In genomic region chr12:112126916-112127315, GRCh38 we compare ENCODE assay signal across 12 cellular contexts. TPM values are rescaled to one million over a fixed set of nuclear protein-coding genes. Genes with fewer than 3 reads are reported as not detected.
A peak's percentile ranks its signal among the peaks of the same experiment; 100 is the strongest.
DNase-seq lines count a peak whose midpoint lies in the region; ATAC-seq and TF ChIP-seq lines count a peak whose summit lies in the region.
"Had no signal": no experiment of that assay in that cellular context is flagged by ENCODE, and none has a peak within 500 bp of the region (broad histone marks: within the 10 kb centered on the region; RNA-seq: fewer than 3 reads in every experiment).

No MANE protein-coding gene starts in this region.

- H3K36me3 Mint-ChIP-seq in activated naive CD8-positive, alpha-beta T cell treated with anti-CD3 and anti-CD28 coated beads for 36 hours: peaks cover 17% of the 10 kb centered on the region

- no peak for TF ChIP-seq POLR2A in vagina (IDR thresholded peaks at IDR 0.05)

- H3K36me3 ChIP-seq in left ventricle myocardium inferior: no peaks in the 10 kb centered on the region
- H3K36me3 ChIP-seq in lower lobe of right lung: peaks cover 5% of the 10 kb centered on the region
- no peaks in the 10 kb centered on the region for H3K36me3 ChIP-seq in vagina

- no peaks in the 10 kb centered on the region for H3K27me3 ChIP-seq in left ventricle myocardium inferior (ENCODE audit: low read depth)
- H3K27me3 ChIP-seq in right cardiac atrium (ENCODE audit: control insufficient read depth, insufficient read depth): no peaks in the 10 kb centered on the region
- H3K27me3 ChIP-seq in lower lobe of right lung (ENCODE audit: low read depth): no peaks in the 10 kb centered on the region
- H3K27me3 ChIP-seq in vagina: no peaks in the 10 kb centered on the region

- peak overlapping the region; percentile 75 for H3K27ac Mint-ChIP-seq in activated naive CD8-positive, alpha-beta T cell treated with anti-CD3 and anti-CD28 coated beads for 36 hours

- H3K9me3 ChIP-seq in left ventricle myocardium inferior (replicated peaks) (no peaks in the 10 kb centered on the region), right cardiac atrium (ENCODE audit: control insufficient read depth, low read length) (no peaks in the 10 kb centered on the region), lower lobe of right lung (no peaks in the 10 kb centered on the region), vagina (no peaks in the 10 kb centered on the region)

- TF ChIP-seq CTCF in left ventricle myocardium inferior (IDR thresholded peaks at IDR 0.05; ENCODE audit: borderline replicate concordance) (no peak), lower lobe of right lung (IDR thresholded peaks at IDR 0.05) (no peak), vagina (IDR thresholded peaks at IDR 0.05) (no peak), GM10266 (IDR thresholded peaks at IDR 0.05; ENCODE audit: control insufficient read depth, insufficient read depth, low read depth, missing control alignments) (no peak)

- WGBS in right cardiac atrium: 82% methylated on average over 7 of the region's 7 CpGs

- H3K27ac ChIP-seq in left ventricle myocardium inferior (replicated peaks) (no peak overlapping the region), right cardiac atrium (ENCODE audit: low read length) (no peak overlapping the region), lower lobe of right lung (no peak overlapping the region), vagina (peak overlapping the region; percentile 4)

- intact Hi-C loops in left ventricle myocardium inferior (cut with micrococcal nuclease) (no loop called here), right cardiac atrium (cut with DNase I) (no loop called here), lower lobe of right lung (cut with DNase I) (no loop called here), vagina (cut with DNase I) (no loop called here)

- H3K4me3 ChIP-seq in left ventricle myocardium inferior (peak overlapping the region; percentile 76), right cardiac atrium (ENCODE audit: low read length) (no peak overlapping the region), lower lobe of right lung (peak overlapping the region; percentile 87), vagina (peak overlapping the region in 1 of 2 donors; percentile 86)

- H3K4me1 ChIP-seq in left ventricle myocardium inferior (peaks cover 95% of the 10 kb centered on the region), right cardiac atrium (ENCODE audit: control insufficient read depth, insufficient read depth, low read length) (peaks cover 4% of the 10 kb centered on the region), lower lobe of right lung (peaks cover 68% of the 10 kb centered on the region), vagina (peaks cover 71% of the 10 kb centered on the region)

- peak overlapping the region; percentile 79 for H3K4me3 Mint-ChIP-seq in activated naive CD8-positive, alpha-beta T cell treated with anti-CD3 and anti-CD28 coated beads for 36 hours

- H3K4me1 Mint-ChIP-seq in activated naive CD8-positive, alpha-beta T cell treated with anti-CD3 and anti-CD28 coated beads for 36 hours: peaks cover 46% of the 10 kb centered on the region

- DNase-seq in left ventricle myocardium inferior (no peak), right cardiac atrium (no peak), lower lobe of right lung (no peak), vagina (ENCODE audit: extremely low spot score in 2 of 2) (no peak), GM10266 (ENCODE audit: extremely low spot score) (no peak), DMS153 treated with DMSO at 0.1 percent for 48 hours (lab: John Stamatoyannopoulos, UW; ENCODE audit: unreplicated experiment) (no peak)
- no peak for DNase-seq in activated naive CD8-positive, alpha-beta T cell treated with anti-CD3 and anti-CD28 coated beads for 36 hours
- DNase-seq: cortex of kidney, DMS153, mesendoderm, NCI-H2081 treated with DMSO at 0.1 percent for 48 hours had no signal

- ATAC-seq in right cardiac atrium (no peak), lower lobe of right lung (no peak), HG02852 (IDR thresholded peaks at IDR 0.05; ENCODE audit: unreplicated experiment) (no peak)

- no peaks in the 10 kb centered on the region for H3K27me3 Mint-ChIP-seq in activated naive CD8-positive, alpha-beta T cell treated with anti-CD3 and anti-CD28 coated beads for 36 hours

- H3K9me3 Mint-ChIP-seq in activated naive CD8-positive, alpha-beta T cell treated with anti-CD3 and anti-CD28 coated beads for 36 hours: no peaks in the 10 kb centered on the region

RNA-seq across cellular contexts. Expression of gene TRAFD1, which starts 1.6 kb away (rescaled TPM):
- total RNA-seq in left ventricle myocardium inferior: 19.8 TPM
- total RNA-seq in right cardiac atrium: 10 to 100 TPM; 21.9 to 24.5 (median 23.9) TPM
- 13.4 TPM for polyA plus RNA-seq in right cardiac atrium
- 10 to 100 TPM; 49.6 to 49.8 TPM for total RNA-seq in activated naive CD8-positive, alpha-beta T cell treated with anti-CD3 and anti-CD28 coated beads for 36 hours
- total RNA-seq in lower lobe of right lung: 42.5 TPM
- total RNA-seq in vagina: 36.8 TPM

RNA-seq across cellular contexts. Expression of gene NAA25, which starts 18.3 kb away (rescaled TPM):
- total RNA-seq in left ventricle myocardium inferior: 13.7 TPM
- total RNA-seq in right cardiac atrium: 10 to 100 TPM; 15.3 to 21.7 (median 18.0) TPM
- 4.6 TPM for polyA plus RNA-seq in right cardiac atrium
- 10 to 100 TPM; 51.3 to 54.9 TPM for total RNA-seq in activated naive CD8-positive, alpha-beta T cell treated with anti-CD3 and anti-CD28 coated beads for 36 hours
- 24.7 TPM for total RNA-seq in lower lobe of right lung
- total RNA-seq in vagina: 24.1 TPM
